11 cellular contexts compared by ENCODE assay signal in the genomic region with DNA sequence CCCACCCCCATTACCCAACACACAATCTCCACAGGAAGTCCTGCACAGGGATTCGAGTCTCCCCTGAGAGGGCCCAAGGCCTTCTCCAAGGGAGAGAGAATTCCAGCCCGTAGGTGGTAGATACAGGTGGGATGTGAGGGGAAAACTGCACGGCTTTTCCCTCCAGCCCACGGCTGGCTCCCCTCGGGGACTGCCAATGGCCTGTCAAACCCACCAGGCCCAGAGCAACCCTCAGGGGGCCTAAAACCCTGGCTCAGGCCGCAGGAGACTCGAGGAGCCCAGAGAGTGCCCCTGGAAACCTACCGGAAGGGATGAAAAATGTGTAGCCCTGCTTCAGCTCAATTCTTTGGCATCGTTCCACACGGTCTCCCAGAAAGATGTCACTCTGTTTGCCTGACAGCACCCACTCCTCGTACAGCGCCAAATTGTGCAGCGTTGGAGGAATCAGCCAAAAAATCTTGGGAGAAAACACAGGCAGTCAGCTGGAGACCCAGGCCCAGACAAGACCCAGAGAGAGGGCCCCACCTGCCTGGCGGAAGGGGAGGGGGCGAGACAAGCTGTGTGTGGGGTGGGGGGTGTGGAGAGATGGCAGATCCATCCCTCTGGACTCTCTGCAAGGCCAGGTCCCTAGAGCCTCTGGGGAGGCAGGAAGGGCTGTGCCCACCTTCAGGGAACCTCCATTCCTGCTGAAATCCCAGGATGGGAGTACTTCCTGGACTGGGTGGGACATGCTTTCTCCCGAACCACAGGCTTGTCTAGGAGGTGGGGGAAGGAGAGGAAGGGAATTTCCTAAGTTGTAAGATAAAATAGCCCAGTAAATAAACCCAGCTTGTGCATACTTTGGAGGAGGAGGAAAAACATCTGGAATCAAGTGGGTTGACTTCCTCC. TPM values are rescaled to one million over a fixed set of nuclear protein-coding genes. Genes with fewer than 3 reads are reported as not detected.
A peak's percentile ranks its signal among the peaks of the same experiment; 100 is the strongest.
DNase-seq lines count a peak whose midpoint lies in the region; ATAC-seq and TF ChIP-seq lines count a peak whose summit lies in the region.
"Had no signal": no experiment of that assay in that cellular context is flagged by ENCODE, and none has a peak within 500 bp of the region (broad histone marks: within the 10 kb centered on the region; RNA-seq: fewer than 3 reads in every experiment).

No MANE protein-coding gene starts in this region.

- H3K27ac ChIP-seq in dorsolateral prefrontal cortex (peak overlapping the region in 36 of 59 donors; percentile 1 to 75 (median 47)), mucosa of rectum (ENCODE audit: low read depth in 2 of 2, low read length in 2 of 2) (peak overlapping the region; percentile 26 to 48)

- H3K27me3 ChIP-seq in dorsolateral prefrontal cortex (no peaks in the 10 kb centered on the region), mucosa of rectum (ENCODE audit: control insufficient read depth in 2 of 2, insufficient read depth in 2 of 2, low read length in 2 of 2) (no peaks in the 10 kb centered on the region)
- H3K27me3 ChIP-seq: pancreas had no signal

- peaks cover 2 to 7% of the 10 kb centered on the region in 2 donors for H3K36me3 ChIP-seq in mucosa of rectum (ENCODE audit: control insufficient read depth in 2 of 2, insufficient read depth in 2 of 2, low read length in 2 of 2)

- TF ChIP-seq CTCF in AG09319 (IDR thresholded peaks at IDR 0.05; ENCODE audit: low read depth, low read length) (no peak), GM12875 (IDR thresholded peaks at IDR 0.05; ENCODE audit: borderline replicate concordance, insufficient read depth, low read depth, low read length) (no peak), dorsolateral prefrontal cortex (IDR thresholded peaks at IDR 0.05 in 54 of 56, conservative IDR thresholded peaks at IDR 0.05 in 2 of 56; ENCODE audit: low read depth in 1 of 56, partially characterized antibody in 56 of 56) (no peak), GM10266 (IDR thresholded peaks at IDR 0.05; ENCODE audit: control insufficient read depth, insufficient read depth, low read depth, missing control alignments) (no peak)

- H3K9ac ChIP-seq in mucosa of rectum (ENCODE audit: low read depth in 1 of 2, low read length in 2 of 2), result peak overlapping the region in 1 of 2 donors; percentile 14

- H3K9me3 ChIP-seq in mucosa of rectum (ENCODE audit: control insufficient read depth in 2 of 2, low read length in 2 of 2), result no peaks in the 10 kb centered on the region
- H3K9me3 ChIP-seq: pancreas had no signal

- intact Hi-C loops in dorsolateral prefrontal cortex (cut with DNase I), result loop anchor here in 1 of 2 donors (5.0 kb wide), 1 partner anchor 45 kb away; no protein-coding TSS in a partner anchor

- no peak for ATAC-seq in GM19467 (IDR thresholded peaks at IDR 0.05; ENCODE audit: unreplicated experiment)
- ATAC-seq: pancreas had no signal

- DNase-seq in AG09319 (ENCODE audit: extremely low read depth, low read depth), result peak; percentile 56
- DNase-seq in dorsolateral prefrontal cortex, result no peak
- no peak for DNase-seq in GM10266 (ENCODE audit: extremely low spot score)
- no peak for DNase-seq in glomerular visceral epithelial cell (ENCODE audit: extremely low spot score)
- DNase-seq in stimulated activated CD4-positive, alpha-beta T cell treated with anti-CD3 and anti-CD28 coated beads, Interleukin-4, amount 100 ng/mL, for 24 hours, result no peak
- DNase-seq: activated gamma-delta T cell treated with Interleukin-2 at 50 U/mL for 16 hours, NCI-H2029, pancreas had no signal

- H3K4me3 ChIP-seq in GM12875 (ENCODE audit: low read depth, low read length) (peak overlapping the region; percentile 23), dorsolateral prefrontal cortex (no peak overlapping the region), mucosa of rectum (ENCODE audit: low read length in 2 of 2) (no peak overlapping the region)
- H3K4me3 ChIP-seq: pancreas had no signal

- H3K4me1 ChIP-seq in mucosa of rectum (ENCODE audit: control insufficient read depth in 2 of 2, insufficient read depth in 2 of 2, low read length in 2 of 2), result peaks cover 12 to 28% of the 10 kb centered on the region in 2 donors
- H3K4me1 ChIP-seq: pancreas had no signal

RNA-seq across cellular contexts. Expression of gene KDM2B, which starts 48.1 kb away (rescaled TPM):
- total RNA-seq in dorsolateral prefrontal cortex, result 10 to 100 TPM; 32.1 to 60.8 (median 45.3) TPM
